11 cellular contexts compared by ENCODE assay signal in the genomic region with DNA sequence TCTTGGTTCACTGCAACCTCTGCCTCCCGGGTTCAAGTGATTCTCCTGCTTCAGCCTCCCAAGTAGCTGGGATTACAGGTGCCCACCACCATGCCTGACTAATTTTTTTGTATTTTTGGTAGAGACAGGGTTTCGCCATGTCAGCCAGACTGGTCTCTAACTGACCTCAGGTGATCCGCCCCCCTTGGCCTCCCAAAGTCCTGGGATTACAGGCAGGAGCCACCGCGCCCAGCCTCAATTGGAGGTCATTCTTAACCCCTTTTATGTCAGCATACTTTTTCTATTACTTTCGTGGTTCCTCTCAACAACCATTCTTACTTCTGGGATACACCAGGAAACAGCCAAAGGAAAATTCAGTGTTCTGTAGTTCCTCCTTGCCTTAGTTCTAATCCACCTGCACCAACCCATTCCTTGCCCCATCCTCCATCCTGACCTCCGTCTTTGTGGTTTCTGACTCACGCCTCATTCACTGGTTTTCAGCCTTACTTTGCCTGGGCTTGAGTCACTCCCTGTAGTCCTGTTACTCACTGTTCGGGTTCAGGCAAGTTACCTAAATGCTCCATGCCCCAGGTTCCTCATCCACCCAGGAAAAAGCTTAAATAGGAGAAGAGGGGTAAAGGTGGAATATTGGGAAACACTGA. TPM values are rescaled to one million over a fixed set of nuclear protein-coding genes. Genes with fewer than 3 reads are reported as not detected.
DNase-seq lines count a peak whose midpoint lies in the region; ATAC-seq, FAIRE-seq and TF ChIP-seq lines count a peak whose summit lies in the region.
"Had no signal": no experiment of that assay in that cellular context is flagged by ENCODE, and none has a peak within 500 bp of the region (broad histone marks: within the 10 kb centered on the region; RNA-seq: fewer than 3 reads in every experiment).

No MANE protein-coding gene starts in this region.

- POLR2A ChIA-PET in naive thymus-derived CD4-positive, alpha-beta T cell (lab: Charles Lee) = no interaction called here
- POLR2A ChIA-PET in A673 (lab: Charles Lee; ENCODE audit: low non-redundant PET) = interaction anchor here (0.7 kb wide), 1 partner anchor 1416 kb away, joined by 3 read pairs; no protein-coding TSS in a partner anchor

- H3K27ac Mint-ChIP-seq in naive thymus-derived CD4-positive, alpha-beta T cell = no peak overlapping the region
- no peak overlapping the region for H3K27ac Mint-ChIP-seq in endothelial cell (ENCODE audit: unreplicated experiment)
- H3K27ac Mint-ChIP-seq: natural killer cell treated with Interleukin-12 subunit alpha and Interleukin-12 subunit beta and Interleukin-15 and Interleukin-18, amount 100 ng/mL, for 72 hours had no signal

- no peaks in the 10 kb centered on the region for H3K36me3 ChIP-seq in naive thymus-derived CD4-positive, alpha-beta T cell (ENCODE audit: control insufficient read depth in 2 of 3, insufficient read depth in 3 of 3, low read length in 3 of 3)
- no peaks in the 10 kb centered on the region for H3K36me3 ChIP-seq in A673 (ENCODE audit: insufficient read depth, low read length, poor library complexity, severe bottlenecking)

- H3K27ac ChIP-seq in naive thymus-derived CD4-positive, alpha-beta T cell (ENCODE audit: low read depth, low read length) = no peak overlapping the region
- no peak overlapping the region for H3K27ac ChIP-seq in A673 (ENCODE audit: low read depth, low read length, poor library complexity, severe bottlenecking)

- BruUV-seq in A673 (replicated peaks; lab: Mats Ljungman, UMichigan) = no TSS peak

- intact Hi-C loops in naive thymus-derived CD4-positive, alpha-beta T cell (cut with micrococcal nuclease) = no loop called here
- intact Hi-C loops in A673 (cut with micrococcal nuclease; ENCODE audit: unreplicated experiment) = no loop called here

- FAIRE-seq in GM12892 (lab: Jason Lieb, UNC) = peak; percentile 73

- H3K4me3 ChIP-seq in naive thymus-derived CD4-positive, alpha-beta T cell (ENCODE audit: low read length) = no peak overlapping the region
- H3K4me3 ChIP-seq in A673 (ENCODE audit: low read depth, low read length, poor library complexity, severe bottlenecking) = no peak overlapping the region

- H3K4me3 Mint-ChIP-seq in naive thymus-derived CD4-positive, alpha-beta T cell = no peak overlapping the region
- no peak overlapping the region for H3K4me3 Mint-ChIP-seq in endothelial cell (ENCODE audit: unreplicated experiment)
- H3K4me3 Mint-ChIP-seq: natural killer cell treated with Interleukin-12 subunit alpha and Interleukin-12 subunit beta and Interleukin-15 and Interleukin-18, amount 100 ng/mL, for 72 hours had no signal

- H3K27me3 Mint-ChIP-seq in naive thymus-derived CD4-positive, alpha-beta T cell = peaks cover 0 to 37% (median 0%) of the 10 kb centered on the region in 5 donors
- H3K27me3 Mint-ChIP-seq in endothelial cell (ENCODE audit: unreplicated experiment) = peaks cover 1% of the 10 kb centered on the region

- CTCF ChIA-PET in naive thymus-derived CD4-positive, alpha-beta T cell (lab: Charles Lee) = no interaction called here
- CTCF ChIA-PET in A673 (lab: Charles Lee) = no interaction called here

- no peaks in the 10 kb centered on the region for H3K9me3 Mint-ChIP-seq in naive thymus-derived CD4-positive, alpha-beta T cell
- H3K9me3 Mint-ChIP-seq in endothelial cell (ENCODE audit: unreplicated experiment) = no peaks in the 10 kb centered on the region
- H3K9me3 Mint-ChIP-seq: natural killer cell treated with Interleukin-12 subunit alpha and Interleukin-12 subunit beta and Interleukin-15 and Interleukin-18, amount 100 ng/mL, for 72 hours had no signal

- no peaks in the 10 kb centered on the region for H3K27me3 ChIP-seq in naive thymus-derived CD4-positive, alpha-beta T cell (ENCODE audit: control insufficient read depth in 2 of 2, insufficient read depth in 2 of 2, low read length in 2 of 2)
- H3K27me3 ChIP-seq in A673 (replicated peaks; ENCODE audit: insufficient read depth, low read depth, low read length, poor library complexity) = no peaks in the 10 kb centered on the region

- ATAC-seq in HG03442 (IDR thresholded peaks at IDR 0.05; ENCODE audit: unreplicated experiment) (peak; percentile 34), GM21526 (IDR thresholded peaks at IDR 0.05; ENCODE audit: low FRiP score, unreplicated experiment) (no peak)
- ATAC-seq in naive thymus-derived CD4-positive, alpha-beta T cell = peak; percentile 27

- no peak for TF ChIP-seq CTCF in A673 (conservative IDR thresholded peaks at IDR 0.05; ENCODE audit: low read depth, low read length)
- no peak for TF ChIP-seq CTCF in endothelial cell (IDR thresholded peaks at IDR 0.05; ENCODE audit: unreplicated experiment)

- DNase-seq in GM12892 (ENCODE audit: insufficient read length) (no peak), NCI-H128 (lab: John Stamatoyannopoulos, UW; ENCODE audit: unreplicated experiment) (no peak), A673 (ENCODE audit: low spot score) (no peak), endothelial cell (ENCODE audit: low spot score) (no peak)
- DNase-seq in activated T-cell treated with anti-CD3 and anti-CD28 coated beads, Interleukin-2, amount 50 U/mL, for 48 hours = peak; percentile 52 to 63
- DNase-seq in naive thymus-derived CD4-positive, alpha-beta T cell = no peak
- DNase-seq: central memory CD4-positive, alpha-beta T cell; NCI-H524 treated with DMSO at 0.1 percent for 48 hours had no signal

- H3K36me3 Mint-ChIP-seq in naive thymus-derived CD4-positive, alpha-beta T cell = no peaks in the 10 kb centered on the region
- no peaks in the 10 kb centered on the region for H3K36me3 Mint-ChIP-seq in endothelial cell (ENCODE audit: low read depth, unreplicated experiment)
- H3K36me3 Mint-ChIP-seq: natural killer cell treated with Interleukin-12 subunit alpha and Interleukin-12 subunit beta and Interleukin-15 and Interleukin-18, amount 100 ng/mL, for 72 hours had no signal

- H3K9me3 ChIP-seq in naive thymus-derived CD4-positive, alpha-beta T cell (ENCODE audit: control insufficient read depth in 2 of 3, low read length in 3 of 3) = no peaks in the 10 kb centered on the region
- H3K9me3 ChIP-seq in A673 (ENCODE audit: low read depth, low read length, poor library complexity, severe bottlenecking) = no peaks in the 10 kb centered on the region

- peaks cover 0 to 7% (median 0%) of the 10 kb centered on the region in 7 donors for H3K4me1 Mint-ChIP-seq in naive thymus-derived CD4-positive, alpha-beta T cell
- H3K4me1 Mint-ChIP-seq in endothelial cell (ENCODE audit: unreplicated experiment) = peaks cover 3% of the 10 kb centered on the region

- TF ChIP-seq POLR2A in GM12892 (IDR thresholded peaks at IDR 0.05; ENCODE audit: low read depth, low read length) = no peak

- H3K4me1 ChIP-seq in naive thymus-derived CD4-positive, alpha-beta T cell (ENCODE audit: control insufficient read depth in 2 of 2, insufficient read depth in 2 of 2, low read length in 2 of 2) = no peaks in the 10 kb centered on the region
- H3K4me1 ChIP-seq in A673 (ENCODE audit: insufficient read depth, low read length, poor library complexity, severe bottlenecking) = no peaks in the 10 kb centered on the region

RNA-seq across cellular contexts. Expression of a gene that starts 12.9 kb away (rescaled TPM):
- 18.7 TPM for polyA plus RNA-seq in GM12892 (2012; ENCODE audit: missing spikeins)
- total RNA-seq in naive thymus-derived CD4-positive, alpha-beta T cell = 10 to 100 TPM; 30.4 to 53.0 (median 35.4) TPM
- polyA plus RNA-seq in naive thymus-derived CD4-positive, alpha-beta T cell = 10 to 100 TPM; 17.4 to 19.4 TPM
- total RNA-seq in A673 (2021) = 18.1 and 20.9 TPM in 2 replicates
- total RNA-seq in endothelial cell (ENCODE audit: unreplicated experiment) = 33.6 TPM

RNA-seq across cellular contexts. Expression of a gene that starts 29.9 kb away (rescaled TPM):
- polyA plus RNA-seq in GM12892 (2012; ENCODE audit: missing spikeins) = 21.7 TPM
- total RNA-seq in naive thymus-derived CD4-positive, alpha-beta T cell = 10 to 100 TPM; 25.7 to 55.4 (median 46.1) TPM
- 10 to 100 TPM; 26.4 to 28.0 TPM for polyA plus RNA-seq in naive thymus-derived CD4-positive, alpha-beta T cell
- total RNA-seq in A673 (2021) (30.2 and 31.9 TPM in 2 replicates), endothelial cell (ENCODE audit: unreplicated experiment) (37.7 TPM)

Comparison
In these comparisons a context has a peak if more than half of its experiments do, and no peak if none do; other contexts are left out.
1. DNase-seq: peak in activated T-cell treated with anti-CD3 and anti-CD28 coated beads, Interleukin-2, amount 50 U/mL, for 48 hours (2 of 2); none in GM12892 (single experiment), naive thymus-derived CD4-positive, alpha-beta T cell (0 of 9), NCI-H128 (single experiment), A673 (single experiment) and endothelial cell (single experiment).